In genomic region chr14:93868165-93868564, GRCh38 we compare ENCODE assay signal across 29 cellular contexts. TPM values are rescaled to one million over a fixed set of nuclear protein-coding genes. Genes with fewer than 3 reads are reported as not detected.
"Had no signal": no experiment of that assay in that cellular context is flagged by ENCODE, and none has a peak within 500 bp of the region (broad histone marks: within the 10 kb centered on the region; RNA-seq: fewer than 3 reads in every experiment).

No MANE protein-coding gene starts in this region.

- DNase-seq: colonic mucosa; cortex of kidney; effector CD8-positive, alpha-beta T cell; effector memory CD8-positive, alpha-beta T cell; endodermal cell; erythroblast; esophagus squamous epithelium; foreskin fibroblast; foreskin melanocyte; gastrocnemius medialis; glutamatergic neuron; head of caudate nucleus; heart right ventricle; hippocampal formation; left cardiac atrium; left lung; left ventricle myocardium superior; lower lobe of right lung; mesenchymal stem cell; midbrain; naive thymus-derived CD4-positive, alpha-beta T cell had no signal

RNA-seq across cellular contexts. Expression of gene FAM181A, which starts 59.0 kb away (rescaled TPM):
- total RNA-seq: colonic mucosa; dermis microvascular lymphatic vessel endothelial cell; endodermal cell; esophagus mucosa; esophagus squamous epithelium; gastrocnemius medialis; glomerular endothelial cell; heart right ventricle; kidney epithelial cell; left cardiac atrium; left ventricle myocardium superior; lower leg skin; lung microvascular endothelial cell; mononuclear cell; mucosa of gallbladder; naive thymus-derived CD4-positive, alpha-beta T cell had no signal
